ENCODE assay signal across 1 cellular context in the genomic region with DNA sequence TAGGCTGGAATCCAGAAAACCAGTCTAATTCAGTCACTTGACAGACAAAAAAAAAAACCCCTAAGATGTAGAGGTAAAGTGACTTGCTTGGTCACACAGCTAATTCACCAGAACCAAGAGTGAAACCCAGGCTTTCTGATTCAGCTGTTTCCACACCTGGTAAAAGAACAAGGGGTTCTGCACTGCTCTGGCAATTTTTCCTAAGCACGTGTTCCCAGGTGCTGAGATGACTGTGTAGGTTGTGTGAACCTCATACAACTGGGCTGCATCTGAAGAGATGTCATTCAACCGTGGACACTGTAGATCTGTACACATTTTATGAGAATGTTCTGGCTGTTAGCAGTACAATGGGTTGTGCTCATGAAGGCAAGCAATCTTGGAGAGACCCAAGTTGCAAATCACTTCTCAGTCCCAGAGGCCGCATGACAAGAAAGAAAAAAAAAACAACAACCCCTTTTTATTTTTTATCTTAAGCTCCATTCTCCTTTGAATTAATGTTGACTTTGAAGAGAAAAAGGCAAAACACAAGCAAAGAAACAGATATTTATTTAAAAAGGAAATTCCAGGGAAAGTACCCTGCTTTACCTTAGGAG.
TF ChIP-seq lines count a peak whose summit lies in the region.

No MANE protein-coding gene starts in this region.

TF ChIP-seq in WTC11, 78 proteins besides CTCF, POLR2A, EP300 and RAD21 (continued from another document):
- TF ChIP-seq, protein P1, sequence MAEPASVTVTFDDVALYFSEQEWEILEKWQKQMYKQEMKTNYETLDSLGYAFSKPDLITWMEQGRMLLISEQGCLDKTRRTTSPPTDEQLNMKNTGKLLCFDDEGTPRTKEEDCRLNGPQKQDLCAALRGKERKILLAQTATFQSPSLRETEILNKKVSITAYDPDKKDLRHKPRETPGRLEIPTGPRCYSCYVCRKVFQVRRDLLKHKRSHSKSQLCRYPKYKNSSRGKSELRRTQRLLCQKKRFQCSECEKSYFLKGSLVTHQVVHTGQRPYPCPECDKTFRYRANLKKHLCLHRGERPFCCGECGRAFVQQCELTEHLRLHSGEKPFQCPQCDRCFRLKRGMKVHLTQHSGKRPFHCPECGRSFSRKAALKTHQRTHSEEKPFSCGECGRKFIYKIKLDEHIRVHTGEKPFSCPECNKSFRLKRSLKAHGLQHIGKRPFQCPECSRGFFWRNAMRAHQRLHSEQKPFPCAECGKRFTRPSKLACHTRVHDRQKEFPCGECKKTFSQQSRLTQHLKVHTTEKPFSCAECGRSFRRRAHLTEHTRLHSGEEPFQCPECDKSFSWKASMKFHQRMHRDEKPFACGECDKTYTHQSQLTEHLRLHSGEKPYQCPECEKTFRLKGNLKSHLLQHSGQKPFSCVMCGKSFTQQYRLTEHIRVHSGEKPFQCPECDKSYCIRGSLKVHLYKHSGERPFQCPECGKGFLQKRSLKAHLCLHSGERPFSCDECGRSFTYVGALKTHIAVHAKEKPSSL (CRISPR knock-in tag; conservative IDR thresholded peaks at IDR 0.05): no peak
- TF ChIP-seq KAT7 (CRISPR knock-in tag; IDR thresholded peaks at IDR 0.05; ENCODE audit: borderline replicate concordance) (no peak), ZNF138 (CRISPR knock-in tag; conservative IDR thresholded peaks at IDR 0.05) (no peak), JUN (CRISPR knock-in tag; IDR thresholded peaks at IDR 0.05) (no peak), ESRRA (CRISPR knock-in tag; IDR thresholded peaks at IDR 0.05; ENCODE audit: borderline replicate concordance) (no peak), NFYB (CRISPR knock-in tag; conservative IDR thresholded peaks at IDR 0.05; ENCODE audit: low read depth) (no peak), GTF2I (CRISPR knock-in tag; conservative IDR thresholded peaks at IDR 0.05) (no peak)
- TF ChIP-seq, protein P2, sequence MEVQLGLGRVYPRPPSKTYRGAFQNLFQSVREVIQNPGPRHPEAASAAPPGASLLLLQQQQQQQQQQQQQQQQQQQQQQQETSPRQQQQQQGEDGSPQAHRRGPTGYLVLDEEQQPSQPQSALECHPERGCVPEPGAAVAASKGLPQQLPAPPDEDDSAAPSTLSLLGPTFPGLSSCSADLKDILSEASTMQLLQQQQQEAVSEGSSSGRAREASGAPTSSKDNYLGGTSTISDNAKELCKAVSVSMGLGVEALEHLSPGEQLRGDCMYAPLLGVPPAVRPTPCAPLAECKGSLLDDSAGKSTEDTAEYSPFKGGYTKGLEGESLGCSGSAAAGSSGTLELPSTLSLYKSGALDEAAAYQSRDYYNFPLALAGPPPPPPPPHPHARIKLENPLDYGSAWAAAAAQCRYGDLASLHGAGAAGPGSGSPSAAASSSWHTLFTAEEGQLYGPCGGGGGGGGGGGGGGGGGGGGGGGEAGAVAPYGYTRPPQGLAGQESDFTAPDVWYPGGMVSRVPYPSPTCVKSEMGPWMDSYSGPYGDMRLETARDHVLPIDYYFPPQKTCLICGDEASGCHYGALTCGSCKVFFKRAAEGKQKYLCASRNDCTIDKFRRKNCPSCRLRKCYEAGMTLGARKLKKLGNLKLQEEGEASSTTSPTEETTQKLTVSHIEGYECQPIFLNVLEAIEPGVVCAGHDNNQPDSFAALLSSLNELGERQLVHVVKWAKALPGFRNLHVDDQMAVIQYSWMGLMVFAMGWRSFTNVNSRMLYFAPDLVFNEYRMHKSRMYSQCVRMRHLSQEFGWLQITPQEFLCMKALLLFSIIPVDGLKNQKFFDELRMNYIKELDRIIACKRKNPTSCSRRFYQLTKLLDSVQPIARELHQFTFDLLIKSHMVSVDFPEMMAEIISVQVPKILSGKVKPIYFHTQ (CRISPR knock-in tag; IDR thresholded peaks at IDR 0.05): no peak
- TF ChIP-seq, protein P3, sequence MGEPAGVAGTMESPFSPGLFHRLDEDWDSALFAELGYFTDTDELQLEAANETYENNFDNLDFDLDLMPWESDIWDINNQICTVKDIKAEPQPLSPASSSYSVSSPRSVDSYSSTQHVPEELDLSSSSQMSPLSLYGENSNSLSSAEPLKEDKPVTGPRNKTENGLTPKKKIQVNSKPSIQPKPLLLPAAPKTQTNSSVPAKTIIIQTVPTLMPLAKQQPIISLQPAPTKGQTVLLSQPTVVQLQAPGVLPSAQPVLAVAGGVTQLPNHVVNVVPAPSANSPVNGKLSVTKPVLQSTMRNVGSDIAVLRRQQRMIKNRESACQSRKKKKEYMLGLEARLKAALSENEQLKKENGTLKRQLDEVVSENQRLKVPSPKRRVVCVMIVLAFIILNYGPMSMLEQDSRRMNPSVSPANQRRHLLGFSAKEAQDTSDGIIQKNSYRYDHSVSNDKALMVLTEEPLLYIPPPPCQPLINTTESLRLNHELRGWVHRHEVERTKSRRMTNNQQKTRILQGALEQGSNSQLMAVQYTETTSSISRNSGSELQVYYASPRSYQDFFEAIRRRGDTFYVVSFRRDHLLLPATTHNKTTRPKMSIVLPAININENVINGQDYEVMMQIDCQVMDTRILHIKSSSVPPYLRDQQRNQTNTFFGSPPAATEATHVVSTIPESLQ (CRISPR knock-in tag; IDR thresholded peaks at IDR 0.05): no peak
- TF ChIP-seq, protein P4, sequence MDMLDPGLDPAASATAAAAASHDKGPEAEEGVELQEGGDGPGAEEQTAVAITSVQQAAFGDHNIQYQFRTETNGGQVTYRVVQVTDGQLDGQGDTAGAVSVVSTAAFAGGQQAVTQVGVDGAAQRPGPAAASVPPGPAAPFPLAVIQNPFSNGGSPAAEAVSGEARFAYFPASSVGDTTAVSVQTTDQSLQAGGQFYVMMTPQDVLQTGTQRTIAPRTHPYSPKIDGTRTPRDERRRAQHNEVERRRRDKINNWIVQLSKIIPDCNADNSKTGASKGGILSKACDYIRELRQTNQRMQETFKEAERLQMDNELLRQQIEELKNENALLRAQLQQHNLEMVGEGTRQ (CRISPR knock-in tag; IDR thresholded peaks at IDR 0.05): no peak
- TF ChIP-seq, protein P5, sequence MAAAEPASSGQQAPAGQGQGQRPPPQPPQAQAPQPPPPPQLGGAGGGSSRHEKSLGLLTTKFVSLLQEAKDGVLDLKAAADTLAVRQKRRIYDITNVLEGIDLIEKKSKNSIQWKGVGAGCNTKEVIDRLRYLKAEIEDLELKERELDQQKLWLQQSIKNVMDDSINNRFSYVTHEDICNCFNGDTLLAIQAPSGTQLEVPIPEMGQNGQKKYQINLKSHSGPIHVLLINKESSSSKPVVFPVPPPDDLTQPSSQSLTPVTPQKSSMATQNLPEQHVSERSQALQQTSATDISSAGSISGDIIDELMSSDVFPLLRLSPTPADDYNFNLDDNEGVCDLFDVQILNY (CRISPR knock-in tag; IDR thresholded peaks at IDR 0.05): no peak
- TF ChIP-seq, protein P6, sequence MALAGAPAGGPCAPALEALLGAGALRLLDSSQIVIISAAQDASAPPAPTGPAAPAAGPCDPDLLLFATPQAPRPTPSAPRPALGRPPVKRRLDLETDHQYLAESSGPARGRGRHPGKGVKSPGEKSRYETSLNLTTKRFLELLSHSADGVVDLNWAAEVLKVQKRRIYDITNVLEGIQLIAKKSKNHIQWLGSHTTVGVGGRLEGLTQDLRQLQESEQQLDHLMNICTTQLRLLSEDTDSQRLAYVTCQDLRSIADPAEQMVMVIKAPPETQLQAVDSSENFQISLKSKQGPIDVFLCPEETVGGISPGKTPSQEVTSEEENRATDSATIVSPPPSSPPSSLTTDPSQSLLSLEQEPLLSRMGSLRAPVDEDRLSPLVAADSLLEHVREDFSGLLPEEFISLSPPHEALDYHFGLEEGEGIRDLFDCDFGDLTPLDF (CRISPR knock-in tag; IDR thresholded peaks at IDR 0.05): no peak
